Comparison of ENCODE assay signal across 26 cellular contexts in the genomic region with DNA sequence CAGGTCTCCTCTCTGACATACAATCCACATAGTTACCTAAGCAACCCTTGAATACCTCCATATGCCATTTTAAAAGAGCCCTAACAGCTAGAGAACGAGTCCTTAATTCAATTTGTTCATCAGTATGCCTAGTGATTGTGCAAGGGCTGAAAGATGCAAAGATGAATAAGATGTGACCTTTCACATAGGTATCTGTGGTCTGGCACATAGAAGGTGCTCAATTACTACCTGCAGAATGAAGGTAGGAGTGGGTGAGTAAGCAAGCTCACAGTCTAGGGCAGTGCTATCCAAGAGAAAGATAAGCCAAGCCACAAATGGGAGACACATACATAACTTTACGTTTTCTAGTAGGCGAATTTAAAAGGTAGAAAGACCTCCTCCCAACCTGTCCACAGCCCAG.
"Had no signal": no experiment of that assay in that cellular context is flagged by ENCODE, and none has a peak within 500 bp of the region (broad histone marks: within the 10 kb centered on the region; RNA-seq: fewer than 3 reads in every experiment).

No MANE protein-coding gene starts in this region.

- ATAC-seq: activated T-cell treated with anti-CD3 and anti-CD28 coated beads, Interleukin-2, amount 50 U/mL, for 4 hours; body of pancreas; K562; WTC11 had no signal

- H3K27ac Mint-ChIP-seq: activated CD4-positive, alpha-beta memory T cell treated with anti-CD3 and anti-CD28 coated beads for 36 hours; activated CD4-positive, alpha-beta T cell treated with anti-CD3 and anti-CD28 coated beads, Interleukin-2, amount 10 ng/mL, durations not matched to agents 7 days and 5 days; activated naive CD4-positive, alpha-beta T cell treated with anti-CD3 and anti-CD28 coated beads, Interleukin-2, amount 10 ng/mL, durations not matched to agents 7 days and 5 days; T-helper 1 cell treated with Interleukin-12 subunit alpha and Interleukin-12 subunit beta and Interleukin-4 antibody, amounts not matched to agents 30 μg/mL and 1 μg/mL, for 36 hours; WTC11 had no signal

- DNase-seq: activated CD4-positive, alpha-beta memory T cell treated with anti-CD3 and anti-CD28 coated beads for 36 hours; activated CD4-positive, alpha-beta T cell treated with anti-CD3 and anti-CD28 coated beads, Interleukin-2, amount 10 ng/mL, durations not matched to agents 7 days and 5 days; activated CD4-positive, CD25-positive, alpha-beta regulatory T cell treated with anti-CD3 and anti-CD28 coated beads, Interleukin-2, amount 50 U/mL, for 72 hours; activated CD8-positive, alpha-beta memory T cell treated with anti-CD3 and anti-CD28 coated beads for 24 hours; activated gamma-delta T cell; activated naive CD4-positive, alpha-beta T cell treated with anti-CD3 and anti-CD28 coated beads, Interleukin-2, amount 10 ng/mL, durations not matched to agents 7 days and 5 days; activated T-cell treated with anti-CD3 and anti-CD28 coated beads, Interleukin-2, amount 50 U/mL, for 4 hours; amniotic stem cell; body of pancreas; Karpas-422; NCI-H1105 treated with DMSO at 0.1 percent for 48 hours; NCI-H1436 treated with DMSO at 0.1 percent for 48 hours; NCI-H187; NCI-H2081 treated with DMSO at 0.1 percent for 48 hours; NCI-H2171 treated with DMSO at 0.1 percent for 48 hours; NCI-H226; NCI-H526; NCI-H82; OCI-M1; Peyer's patch; SHP77 treated with DMSO at 0.1 percent for 48 hours had no signal

- H3K9me3 Mint-ChIP-seq: activated CD4-positive, alpha-beta memory T cell treated with anti-CD3 and anti-CD28 coated beads for 36 hours; activated CD4-positive, alpha-beta T cell treated with anti-CD3 and anti-CD28 coated beads, Interleukin-2, amount 10 ng/mL, durations not matched to agents 7 days and 5 days; activated naive CD4-positive, alpha-beta T cell treated with anti-CD3 and anti-CD28 coated beads, Interleukin-2, amount 10 ng/mL, durations not matched to agents 7 days and 5 days; activated T-cell treated with anti-CD3 and anti-CD28 coated beads, Interleukin-2, amount 50 U/mL, for 4 hours had no signal

- H3K27ac ChIP-seq: ascending aorta, body of pancreas, cardiac muscle cell, Peyer's patch had no signal

- H3K36me3 Mint-ChIP-seq: activated CD4-positive, alpha-beta memory T cell treated with anti-CD3 and anti-CD28 coated beads for 36 hours; activated naive CD4-positive, alpha-beta T cell treated with anti-CD3 and anti-CD28 coated beads, Interleukin-2, amount 10 ng/mL, durations not matched to agents 7 days and 5 days had no signal

- H3K4me3 ChIP-seq: ascending aorta, body of pancreas, cardiac muscle cell, K562, Peyer's patch had no signal
